ENCODE assay signal across 11 cellular contexts in the genomic region with DNA sequence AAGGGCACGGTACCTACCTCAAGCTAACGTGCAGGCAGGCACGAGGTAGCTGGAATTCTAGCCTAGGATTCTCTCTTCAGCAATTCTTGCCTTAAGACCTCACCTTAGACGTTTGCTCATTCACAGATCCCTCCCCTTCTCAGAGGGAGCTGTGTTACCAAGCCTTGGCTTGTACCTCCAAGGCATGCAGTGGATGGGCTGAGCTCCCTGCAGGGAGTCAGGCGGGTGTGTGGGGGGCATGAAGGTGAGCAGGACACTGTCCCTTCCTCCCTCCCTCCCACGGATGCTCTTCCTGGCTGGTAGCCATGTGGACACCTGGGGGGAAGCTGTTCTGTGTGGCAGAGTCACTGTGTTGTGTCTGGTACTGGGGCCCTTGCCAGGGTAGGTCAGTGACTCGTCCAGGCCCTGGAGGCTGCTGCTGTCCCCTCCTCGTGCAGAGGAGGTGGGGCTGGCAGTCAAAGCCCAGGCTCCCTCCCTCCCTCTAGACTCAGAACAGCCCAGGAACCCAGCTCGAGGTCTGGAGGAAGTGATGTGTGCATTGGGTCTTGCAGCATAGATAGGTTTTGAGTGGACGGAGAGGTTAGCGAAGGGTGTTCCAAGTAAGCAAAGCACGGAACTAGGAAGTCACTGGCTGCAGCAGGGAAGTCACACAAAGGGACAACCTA.
DNase-seq lines count a peak whose midpoint lies in the region; ATAC-seq, FAIRE-seq and TF ChIP-seq lines count a peak whose summit lies in the region.
"Had no signal": no experiment of that assay in that cellular context is flagged by ENCODE, and none has a peak within 500 bp of the region (broad histone marks: within the 10 kb centered on the region; RNA-seq: fewer than 3 reads in every experiment).

No MANE protein-coding gene starts in this region.

- WGBS in A549 (ENCODE audit: missing lambda C conversion rate) = 52% methylated on average over 9 of the region's 12 CpGs
- 30% methylated on average over 7 of the region's 12 CpGs for WGBS in right lobe of liver (ENCODE audit: insufficient coverage, low coverage, low lambda C conversion rate, missing lambda C conversion rate)

- peak overlapping the region; percentile 51 for H3K4me2 ChIP-seq in A549

- no peak for TF ChIP-seq RAD21 in A549 (conservative IDR thresholded peaks at IDR 0.05 in 1 of 2, IDR thresholded peaks at IDR 0.05 in 1 of 2)

- no peak for TF ChIP-seq EP300 in A549 (IDR thresholded peaks at IDR 0.05)

- no peak for FAIRE-seq in A549 (lab: Jason Lieb, UNC)
- FAIRE-seq: islet of Langerhans had no signal

- peak overlapping the region; percentile 65 for H3K9ac ChIP-seq in HUES6 (ENCODE audit: low read length)

- no peak for TF ChIP-seq POLR2A in A549 (IDR thresholded peaks at IDR 0.05; ENCODE audit: low read length)
- TF ChIP-seq POLR2A in right lobe of liver (IDR thresholded peaks at IDR 0.05) = no peak

- POLR2A ChIA-PET in A549 (lab: Yijun Ruan, JAX) = interaction anchor here (1.2 kb wide), 1 partner anchor 52 kb away, joined by 3 read pairs; no protein-coding TSS in a partner anchor

- peaks cover 38% of the 10 kb centered on the region for H3K4me1 ChIP-seq in A549
- peaks cover 26% of the 10 kb centered on the region for H3K4me1 ChIP-seq in HUES6 (ENCODE audit: control insufficient read depth, insufficient read depth, low read length)
- no peaks in the 10 kb centered on the region for H3K4me1 ChIP-seq in right lobe of liver

- CTCF ChIA-PET in A549 (lab: Yijun Ruan, JAX) = interaction anchor here (0.9 kb wide), 1 partner anchor 17 kb away, joined by 4 read pairs; no protein-coding TSS in a partner anchor

- TF ChIP-seq CTCF in A549 (IDR thresholded peaks at IDR 0.05) = no peak
- no peak for TF ChIP-seq CTCF in right lobe of liver (IDR thresholded peaks at IDR 0.05)

- H3K27me3 ChIP-seq in HUES6 (ENCODE audit: control insufficient read depth, insufficient read depth, low read length) (no peaks in the 10 kb centered on the region), right lobe of liver (no peaks in the 10 kb centered on the region)

- DNase-seq in A549 (ENCODE audit: low read depth in 1 of 2, low spot score in 1 of 2) (peak; percentile 24 to 68), astrocyte of the hippocampus (ENCODE audit: low read depth, low spot score) (peak; percentile 19), right lobe of liver (peak; percentile 47 to 67 (median 60)), D341Med (ENCODE audit: low spot score) (no peak)
- DNase-seq: activated naive CD8-positive, alpha-beta T cell treated with anti-CD3 and anti-CD28 coated beads, Interleukin-2, amount 10 ng/mL, durations not matched to agents 7 days and 5 days had no signal

- H3K36me3 ChIP-seq in HUES6 (ENCODE audit: control insufficient read depth, insufficient read depth, low read length) = no peaks in the 10 kb centered on the region
- no peaks in the 10 kb centered on the region for H3K36me3 ChIP-seq in right lobe of liver

- H3K27ac ChIP-seq in A549 = peak overlapping the region; percentile 72 to 81
- peak overlapping the region; percentile 13; the same call in 1 of the 2 replicates for H3K27ac ChIP-seq in HUES6 (ENCODE audit: low read depth, low read length)
- no peak overlapping the region for H3K27ac ChIP-seq in right lobe of liver
- H3K27ac ChIP-seq: C4-2B had no signal

- H3K9me3 ChIP-seq in A549 (no peaks in the 10 kb centered on the region), HUES6 (ENCODE audit: control insufficient read depth, insufficient read depth, low read depth, low read length) (no peaks in the 10 kb centered on the region), right lobe of liver (no peaks in the 10 kb centered on the region)

- no peak overlapping the region for H3K4me3 ChIP-seq in A549
- peak overlapping the region; percentile 3; the same call in 1 of the 2 replicates for H3K4me3 ChIP-seq in HUES6 (ENCODE audit: low read depth, low read length)
- H3K4me3 ChIP-seq in right lobe of liver = no peak overlapping the region

- ATAC-seq in A549 = peak; percentile 76 to 78
- peak; percentile 69 to 88 (median 78) for ATAC-seq in right lobe of liver
- ATAC-seq in HG02763 (IDR thresholded peaks at IDR 0.05; ENCODE audit: unreplicated experiment) = no peak
- no peak for ATAC-seq in HG03280 (IDR thresholded peaks at IDR 0.05; ENCODE audit: unreplicated experiment)
- no peak for ATAC-seq in GM19463 (IDR thresholded peaks at IDR 0.05; ENCODE audit: unreplicated experiment)

- intact Hi-C loops in right lobe of liver (cut with DNase I) = no loop called here

TF ChIP-seq in A549, 52 proteins besides CTCF, POLR2A, EP300 and RAD21:
- TF ChIP-seq ZNF302 (CRISPR knock-in tag; IDR thresholded peaks at IDR 0.05) = no peak
- TF ChIP-seq CBX2 (IDR thresholded peaks at IDR 0.05; ENCODE audit: borderline replicate concordance, low read depth) = no peak
- no peak for TF ChIP-seq HDAC2 (IDR thresholded peaks at IDR 0.05)
- TF ChIP-seq, protein P1, sequence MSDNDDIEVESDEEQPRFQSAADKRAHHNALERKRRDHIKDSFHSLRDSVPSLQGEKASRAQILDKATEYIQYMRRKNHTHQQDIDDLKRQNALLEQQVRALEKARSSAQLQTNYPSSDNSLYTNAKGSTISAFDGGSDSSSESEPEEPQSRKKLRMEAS (IDR thresholded peaks at IDR 0.05) = no peak
- TF ChIP-seq, protein P2, sequence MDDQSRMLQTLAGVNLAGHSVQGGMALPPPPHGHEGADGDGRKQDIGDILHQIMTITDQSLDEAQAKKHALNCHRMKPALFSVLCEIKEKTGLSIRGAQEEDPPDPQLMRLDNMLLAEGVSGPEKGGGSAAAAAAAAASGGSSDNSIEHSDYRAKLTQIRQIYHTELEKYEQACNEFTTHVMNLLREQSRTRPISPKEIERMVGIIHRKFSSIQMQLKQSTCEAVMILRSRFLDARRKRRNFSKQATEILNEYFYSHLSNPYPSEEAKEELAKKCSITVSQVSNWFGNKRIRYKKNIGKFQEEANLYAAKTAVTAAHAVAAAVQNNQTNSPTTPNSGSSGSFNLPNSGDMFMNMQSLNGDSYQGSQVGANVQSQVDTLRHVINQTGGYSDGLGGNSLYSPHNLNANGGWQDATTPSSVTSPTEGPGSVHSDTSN (IDR thresholded peaks at IDR 0.05) = no peak
- no peak for TF ChIP-seq NR3C1 (IDR thresholded peaks at IDR 0.05)
- no peak for TF ChIP-seq ZC3H11A (IDR thresholded peaks at IDR 0.05)
TF ChIP-seq in A549: peak in this region for 0.

Comparison
In these comparisons a context has a peak if more than half of its experiments do, and no peak if none do; other contexts are left out.
1. ATAC-seq: peak in A549 (2 of 2) and right lobe of liver (4 of 4); none in HG02763 (single experiment), HG03280 (single experiment) and GM19463 (single experiment).
2. H3K27ac ChIP-seq: peak in A549 (2 of 2) and HUES6 (single experiment); none in right lobe of liver (0 of 3).